ENCODE assay signal across 16 cellular contexts in the genomic region with DNA sequence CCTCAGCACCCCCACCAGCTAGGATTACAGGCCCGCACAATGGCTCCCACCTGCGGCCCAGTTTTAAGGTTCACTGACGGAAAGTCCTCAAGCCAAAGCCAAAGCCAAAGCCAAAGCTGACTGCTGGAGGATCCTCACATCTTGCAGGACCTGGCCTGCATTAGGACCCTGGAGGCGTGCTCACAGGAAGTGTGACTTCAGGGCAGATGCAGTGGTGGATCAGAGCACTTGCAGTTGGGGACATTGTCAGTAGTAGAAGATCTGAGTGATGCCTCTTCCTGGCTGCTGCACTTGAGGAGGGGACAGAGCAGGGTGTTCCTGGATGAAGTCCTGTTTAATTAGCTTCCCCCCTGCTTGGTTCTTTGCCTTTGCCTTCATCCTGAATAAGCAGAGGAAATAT.
DNase-seq lines count a peak whose midpoint lies in the region; ATAC-seq and TF ChIP-seq lines count a peak whose summit lies in the region.
"Had no signal": no experiment of that assay in that cellular context is flagged by ENCODE, and none has a peak within 500 bp of the region (broad histone marks: within the 10 kb centered on the region; RNA-seq: fewer than 3 reads in every experiment).

No MANE protein-coding gene starts in this region.

- H3K4me3 ChIP-seq in heart left ventricle (no peak overlapping the region), right cardiac atrium (ENCODE audit: low read length) (no peak overlapping the region), esophagus (ENCODE audit: low read depth in 1 of 2, low read length in 2 of 2) (no peak overlapping the region)
- H3K4me3 ChIP-seq: SJCRH30, upper lobe of left lung had no signal

- H3K27me3 Mint-ChIP-seq in T-helper 1 cell treated with Interleukin-12 subunit alpha and Interleukin-12 subunit beta and Interleukin-4 antibody, amounts not matched to agents 30 μg/mL and 1 μg/mL, for 36 hours (ENCODE audit: low read depth): no peaks in the 10 kb centered on the region
- H3K27me3 Mint-ChIP-seq in stimulated activated naive CD8-positive, alpha-beta T cell treated with anti-CD3 and anti-CD28 coated beads, Interleukin-15, amount 100 ng/mL, for 72 hours: no peaks in the 10 kb centered on the region

- H3K27ac ChIP-seq in heart left ventricle: no peak overlapping the region
- no peak overlapping the region for H3K27ac ChIP-seq in right cardiac atrium (ENCODE audit: low read length)
- peak overlapping the region; percentile 26 to 27 for H3K27ac ChIP-seq in esophagus (ENCODE audit: low read depth in 2 of 2, low read length in 1 of 2)
- H3K27ac ChIP-seq: brain microvascular endothelial cell, SJCRH30, upper lobe of left lung had no signal

- H3K27ac Mint-ChIP-seq in T-helper 1 cell treated with Interleukin-12 subunit alpha and Interleukin-12 subunit beta and Interleukin-4 antibody, amounts not matched to agents 30 μg/mL and 1 μg/mL, for 36 hours: peak overlapping the region; percentile 76
- H3K27ac Mint-ChIP-seq in stimulated activated naive CD8-positive, alpha-beta T cell treated with anti-CD3 and anti-CD28 coated beads, Interleukin-15, amount 100 ng/mL, for 72 hours: peak overlapping the region; percentile 64 to 99

- ATAC-seq in heart left ventricle (peak in 3 of 4 donors; percentile 27 to 41 (median 32)), right cardiac atrium (no peak), HG03432 (IDR thresholded peaks at IDR 0.05; ENCODE audit: unreplicated experiment) (no peak)
- peak; percentile 84 for ATAC-seq in stimulated activated naive CD8-positive, alpha-beta T cell treated with anti-CD3 and anti-CD28 coated beads, Interleukin-15, amount 100 ng/mL, for 72 hours

- peaks cover 0 to 22% (median under 1%) of the 10 kb centered on the region in 12 donors for H3K4me1 ChIP-seq in heart left ventricle
- H3K4me1 ChIP-seq in right cardiac atrium (ENCODE audit: control insufficient read depth, insufficient read depth, low read length): no peaks in the 10 kb centered on the region
- H3K4me1 ChIP-seq in esophagus (ENCODE audit: control insufficient read depth in 2 of 2, insufficient read depth in 2 of 2, low read length in 1 of 2): no peaks in the 10 kb centered on the region
- H3K4me1 ChIP-seq: SJCRH30 had no signal

- CTCF ChIA-PET in GM10248 (lab: Yijun Ruan, JAX): interaction anchor here (1.6 to 11.3 kb wide), 3 partner anchors 9 to 18 kb away, joined by 4 to 106 read pairs (median 14); no protein-coding TSS in a partner anchor

- DNase-seq in heart left ventricle (no peak), right cardiac atrium (no peak), GM10248 (ENCODE audit: extremely low spot score) (no peak), MV-4-11 (lab: John Stamatoyannopoulos, UW) (no peak)
- DNase-seq in stimulated activated naive CD8-positive, alpha-beta T cell treated with anti-CD3 and anti-CD28 coated beads, Interleukin-15, amount 100 ng/mL, for 72 hours: peak in 1 of 2 donors; percentile 54
- DNase-seq: brain microvascular endothelial cell; effector CD8-positive, alpha-beta T cell; foreskin melanocyte; midbrain; MM.1S; NCI-H2171 treated with DMSO at 0.1 percent for 48 hours; SJCRH30; upper lobe of left lung had no signal

- peak overlapping the region; percentile 17 for H3K4me3 Mint-ChIP-seq in T-helper 1 cell treated with Interleukin-12 subunit alpha and Interleukin-12 subunit beta and Interleukin-4 antibody, amounts not matched to agents 30 μg/mL and 1 μg/mL, for 36 hours
- H3K4me3 Mint-ChIP-seq in stimulated activated naive CD8-positive, alpha-beta T cell treated with anti-CD3 and anti-CD28 coated beads, Interleukin-15, amount 100 ng/mL, for 72 hours: peak overlapping the region; percentile 24 to 85

- 72 to 94% (median 91%) methylated on average over 4 of the region's 4 CpGs for WGBS in heart left ventricle, 4 donors
- WGBS in right cardiac atrium: 90% methylated on average over 4 of the region's 4 CpGs
- WGBS in esophagus, 2 donors: 49 to 55% methylated on average over 4 of the region's 4 CpGs

- H3K36me3 Mint-ChIP-seq in T-helper 1 cell treated with Interleukin-12 subunit alpha and Interleukin-12 subunit beta and Interleukin-4 antibody, amounts not matched to agents 30 μg/mL and 1 μg/mL, for 36 hours (ENCODE audit: low read depth): peaks cover 15% of the 10 kb centered on the region

- POLR2A ChIA-PET in GM10248 (lab: Yijun Ruan, JAX): no interaction called here

- intact Hi-C loops in heart left ventricle (cut with DNase I) (no loop called here), right cardiac atrium (cut with DNase I) (no loop called here)

- TF ChIP-seq POLR2A in heart left ventricle (IDR thresholded peaks at IDR 0.05): no peak

- H3K4me1 Mint-ChIP-seq in T-helper 1 cell treated with Interleukin-12 subunit alpha and Interleukin-12 subunit beta and Interleukin-4 antibody, amounts not matched to agents 30 μg/mL and 1 μg/mL, for 36 hours (ENCODE audit: low read depth): peaks cover 44% of the 10 kb centered on the region
- peaks cover 64% of the 10 kb centered on the region for H3K4me1 Mint-ChIP-seq in stimulated activated naive CD8-positive, alpha-beta T cell treated with anti-CD3 and anti-CD28 coated beads, Interleukin-15, amount 100 ng/mL, for 72 hours

- H3K36me3 ChIP-seq in heart left ventricle (no peaks in the 10 kb centered on the region), esophagus (ENCODE audit: control insufficient read depth in 2 of 2, insufficient read depth in 2 of 2, low read length in 1 of 2) (peaks cover 3% of the 10 kb centered on the region in 2 donors)
- H3K36me3 ChIP-seq: brain microvascular endothelial cell, upper lobe of left lung had no signal

- H3K27me3 ChIP-seq in heart left ventricle (no peaks in the 10 kb centered on the region), right cardiac atrium (ENCODE audit: control insufficient read depth, insufficient read depth) (no peaks in the 10 kb centered on the region), esophagus (ENCODE audit: control insufficient read depth in 1 of 2, insufficient read depth in 2 of 2, low read length in 2 of 2) (no peaks in the 10 kb centered on the region)
- H3K27me3 ChIP-seq: brain microvascular endothelial cell, SJCRH30, upper lobe of left lung had no signal

- H3K9me3 Mint-ChIP-seq in T-helper 1 cell treated with Interleukin-12 subunit alpha and Interleukin-12 subunit beta and Interleukin-4 antibody, amounts not matched to agents 30 μg/mL and 1 μg/mL, for 36 hours: peaks cover 25% of the 10 kb centered on the region
- H3K9me3 Mint-ChIP-seq in stimulated activated naive CD8-positive, alpha-beta T cell treated with anti-CD3 and anti-CD28 coated beads, Interleukin-15, amount 100 ng/mL, for 72 hours: peaks cover 7 to 22% of the 10 kb centered on the region in 2 donors

- H3K9me3 ChIP-seq in heart left ventricle (peaks cover 0 to 17% (median 5%) of the 10 kb centered on the region in 12 donors), right cardiac atrium (ENCODE audit: control insufficient read depth, low read length) (no peaks in the 10 kb centered on the region), esophagus (ENCODE audit: control insufficient read depth in 2 of 2, insufficient read depth in 1 of 2, low read depth in 1 of 2, low read length in 1 of 2) (no peaks in the 10 kb centered on the region)

- TF ChIP-seq CTCF in heart left ventricle (IDR thresholded peaks at IDR 0.05) (no peak), GM10248 (IDR thresholded peaks at IDR 0.05; ENCODE audit: control extremely low read depth, extremely low read depth, low read depth, missing control alignments) (no peak)

Comparison
In these comparisons a context has a peak if more than half of its experiments do, and no peak if none do; other contexts are left out.
1. ATAC-seq: peak in heart left ventricle (3 of 4) and stimulated activated naive CD8-positive, alpha-beta T cell treated with anti-CD3 and anti-CD28 coated beads, Interleukin-15, amount 100 ng/mL, for 72 hours (single experiment); none in right cardiac atrium (0 of 2) and HG03432 (single experiment).
2. H3K27ac ChIP-seq: peak in esophagus (2 of 2); none in heart left ventricle (0 of 12) and right cardiac atrium (single experiment).